Comparison of ENCODE assay signal across 8 cellular contexts in the genomic region with DNA sequence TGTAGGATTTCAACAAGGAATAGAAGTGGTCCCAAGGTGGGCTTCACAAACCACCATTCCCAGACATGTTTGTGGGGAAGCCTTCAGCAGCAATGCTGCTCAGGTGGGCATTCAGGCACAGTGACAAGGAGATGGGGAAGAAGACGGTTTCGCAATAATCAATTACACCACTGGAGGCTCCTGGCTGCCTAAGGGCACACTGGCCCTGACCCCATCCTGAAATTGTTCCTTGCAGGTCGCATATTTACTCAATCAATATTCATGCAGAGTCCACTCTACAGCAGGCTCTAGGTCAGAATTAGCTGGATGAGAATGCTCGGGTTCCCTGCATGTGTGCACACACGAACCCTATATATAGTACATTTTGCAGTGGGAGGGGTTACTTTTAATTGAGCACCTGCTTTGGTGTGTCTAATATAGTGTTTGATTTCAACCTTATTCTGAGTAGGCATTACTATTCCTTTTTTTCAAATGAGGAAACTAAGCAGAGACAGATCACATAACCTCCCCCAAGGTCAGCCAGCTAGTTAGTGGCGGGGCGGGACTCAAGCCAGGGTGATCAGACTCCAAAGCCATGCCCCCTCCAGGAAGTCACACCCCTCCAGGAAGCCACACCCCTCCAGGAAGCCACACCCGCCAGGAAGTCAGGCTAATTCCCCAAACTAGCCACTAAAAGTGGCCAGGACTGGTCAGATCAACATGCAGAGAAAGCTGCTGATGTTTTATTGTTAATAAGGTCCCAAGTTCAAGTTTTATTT.
DNase-seq lines count a peak whose midpoint lies in the region; ATAC-seq, FAIRE-seq and TF ChIP-seq lines count a peak whose summit lies in the region.

No MANE protein-coding gene starts in this region.

- H3K4me2 ChIP-seq in GM12878 (ENCODE audit: control insufficient read depth, insufficient read depth): no peak overlapping the region

- SMC1A ChIA-PET in GM12878 (lab: Charles Lee; ENCODE audit: uncharacterized antibody, unreplicated experiment): interaction anchor here (0.6 to 0.7 kb wide), 2 partner anchors 440 to 697 kb away, joined by 3 read pairs; no protein-coding TSS in a partner anchor

- no peak overlapping the region for H3K4me3 ChIP-seq in GM12878
- H3K4me3 ChIP-seq in liver (ENCODE audit: low read depth in 1 of 3, low read length in 3 of 3): peak overlapping the region in 1 of 3 donors; percentile 12
- no peak overlapping the region for H3K4me3 ChIP-seq in uterus

- H3K27me3 ChIP-seq in GM12878 (replicated peaks in 1 of 2; ENCODE audit: control insufficient read depth in 2 of 2, insufficient read depth in 2 of 2, low read length in 1 of 2): no peaks in the 10 kb centered on the region
- no peaks in the 10 kb centered on the region for H3K27me3 ChIP-seq in liver (ENCODE audit: control insufficient read depth in 4 of 4, insufficient read depth in 4 of 4, low read length in 3 of 4)
- no peaks in the 10 kb centered on the region for H3K27me3 ChIP-seq in uterus

- H3K9me3 ChIP-seq in GM12878 (replicated peaks; ENCODE audit: control insufficient read depth, insufficient read depth, low read length): no peaks in the 10 kb centered on the region
- no peaks in the 10 kb centered on the region for H3K9me3 ChIP-seq in liver (ENCODE audit: control insufficient read depth in 4 of 4, low read length in 3 of 4)
- H3K9me3 ChIP-seq in uterus: no peaks in the 10 kb centered on the region

- no peak for TF ChIP-seq EP300 in GM12878 (IDR thresholded peaks at IDR 0.05; ENCODE audit: borderline replicate concordance in 1 of 2, control insufficient read depth in 1 of 2, low read depth in 2 of 2, low read length in 2 of 2)

- H3K79me2 ChIP-seq in GM12878 (ENCODE audit: control insufficient read depth, insufficient read depth, low read length): no peaks in the 10 kb centered on the region

- H3K4me1 ChIP-seq in GM12878 (ENCODE audit: control insufficient read depth, insufficient read depth, low read length) (peaks cover 9% of the 10 kb centered on the region; the same call in 1 of the 2 replicates), liver (ENCODE audit: control insufficient read depth in 4 of 4, insufficient read depth in 4 of 4, low read length in 3 of 4) (peaks cover 14 to 47% (median 32%) of the 10 kb centered on the region in 4 donors), uterus (no peaks in the 10 kb centered on the region)

- in situ Hi-C loops in GM12878 (cut with MboI): no loop called here

- POLR2A ChIA-PET in GM12878 (lab: Charles Lee): no interaction called here

- intact Hi-C loops in GM12878 (cut with micrococcal nuclease; ENCODE audit: unreplicated experiment): no loop called here
- intact Hi-C loops in uterus (cut with DNase I; ENCODE audit: low total_unique reads): no loop called here

- CTCF ChIA-PET in GM12878 (lab: Yijun Ruan, JAX): interaction anchor here (1.0 to 1.2 kb wide), 2 partner anchors 13 to 229 kb away, joined by 3 to 5 read pairs; no protein-coding TSS in a partner anchor

- no TSS peak for BruUV-seq in GM12878 (replicated peaks; lab: Mats Ljungman, UMichigan)

- no peak for TF ChIP-seq CTCF in 22Rv1 (IDR thresholded peaks at IDR 0.05)
- no peak for TF ChIP-seq CTCF in GM12878 (IDR thresholded peaks at IDR 0.05 in 2 of 3, conservative IDR thresholded peaks at IDR 0.05 in 1 of 3; ENCODE audit: control insufficient read depth in 2 of 3, extremely low read depth in 1 of 3, insufficient read depth in 1 of 3, low read depth in 3 of 3, low read length in 3 of 3)
- no peak for TF ChIP-seq CTCF in liver (IDR thresholded peaks at IDR 0.05; ENCODE audit: low read depth, low read length, missing input control)
- TF ChIP-seq CTCF in uterus (IDR thresholded peaks at IDR 0.05): no peak

- H3K36me3 ChIP-seq in GM12878 (ENCODE audit: control insufficient read depth in 2 of 2, insufficient read depth in 2 of 2, low read length in 1 of 2) (no peaks in the 10 kb centered on the region), liver (ENCODE audit: control insufficient read depth in 4 of 4, insufficient read depth in 3 of 4, low read depth in 1 of 4, low read length in 3 of 4) (no peaks in the 10 kb centered on the region), uterus (no peaks in the 10 kb centered on the region)

- TF ChIP-seq POLR2A in GM12878 (IDR thresholded peaks at IDR 0.05; ENCODE audit: low read depth, low read length) (no peak), uterus (IDR thresholded peaks at IDR 0.05) (no peak)

- peak; percentile 93 for DNase-seq in OCI-M2 (lab: John Stamatoyannopoulos, UW; ENCODE audit: unreplicated experiment)
- DNase-seq in GM12878 (ENCODE audit: low read depth, low spot score): no peak
- peak; percentile 31 to 70 for DNase-seq in uterus
- no peak for DNase-seq in foreskin melanocyte
- no peak for DNase-seq in NCI-H1092 (lab: John Stamatoyannopoulos, UW)

- 55% methylated on average over 8 of the region's 8 CpGs for WGBS in GM12878 (ENCODE audit: insufficient coverage, insufficient replicate concordance, low lambda C conversion rate, missing lambda C conversion rate)
- 26% methylated on average over 8 of the region's 8 CpGs for WGBS in liver

- no peaks in the 10 kb centered on the region for H4K20me1 ChIP-seq in GM12878 (ENCODE audit: control insufficient read depth, insufficient read depth)

- RAD21 ChIA-PET in GM12878 (lab: Charles Lee; ENCODE audit: unreplicated experiment): no interaction called here

- H3K9ac ChIP-seq in GM12878 (ENCODE audit: control insufficient read depth, insufficient read depth, low read length) (no peak overlapping the region), liver (ENCODE audit: low read depth in 1 of 2, low read length in 2 of 2) (no peak overlapping the region)

- no peak for FAIRE-seq in GM12878 (lab: Jason Lieb, UNC)

- H3K27ac ChIP-seq in 22Rv1 (peak overlapping the region; percentile 12; the same call in 1 of the 2 replicates), GM12878 (ENCODE audit: control insufficient read depth, insufficient read depth) (no peak overlapping the region), liver (ENCODE audit: low read depth in 1 of 2, low read length in 2 of 2) (peak overlapping the region; percentile 79 to 89), uterus (peak overlapping the region in 1 of 2 donors; percentile 8)

- TF ChIP-seq RAD21 in GM12878 (IDR thresholded peaks at IDR 0.05; ENCODE audit: insufficient read depth, low read depth, low read length) (no peak), liver (IDR thresholded peaks at IDR 0.05) (peak in 1 of 2 donors; percentile 24)

- H2AFZ ChIP-seq in GM12878 (ENCODE audit: control insufficient read depth, low read depth, low read length): no peak overlapping the region

- peak; percentile 59 for ATAC-seq in GM18909 (IDR thresholded peaks at IDR 0.05; ENCODE audit: poor library complexity, unreplicated experiment)
- peak; percentile 98 for ATAC-seq in GM12878

TF ChIP-seq in GM12878, 131 proteins besides CTCF, POLR2A, EP300 and RAD21:
- TF ChIP-seq ZNF24 (IDR thresholded peaks at IDR 0.05): no peak

TF ChIP-seq in liver, 16 proteins besides CTCF, POLR2A, EP300 and RAD21 (continues in another document):
- TF ChIP-seq YY1 (IDR thresholded peaks at IDR 0.05) (peak; percentile 61), HNF4G (IDR thresholded peaks at IDR 0.05) (peak; percentile 52), JUND (IDR thresholded peaks at IDR 0.05) (peak in 1 of 2 donors; percentile 26), HNF4A (conservative IDR thresholded peaks at IDR 0.05) (peak; percentile 58 to 86), FOXA2 (IDR thresholded peaks at IDR 0.05) (peak; percentile 37), TAF1 (conservative IDR thresholded peaks at IDR 0.05) (peak; percentile 46), EGR1 (IDR thresholded peaks at IDR 0.05; ENCODE audit: low read depth in 2 of 2) (peak; percentile 6 to 73), RXRA (IDR thresholded peaks at IDR 0.05) (peak; percentile 71 to 91), NR2F2 (IDR thresholded peaks at IDR 0.05) (peak; percentile 65), GABPA (IDR thresholded peaks at IDR 0.05 in 1 of 2, conservative IDR thresholded peaks at IDR 0.05 in 1 of 2) (peak; percentile 35 to 84)
- TF ChIP-seq, protein P1, sequence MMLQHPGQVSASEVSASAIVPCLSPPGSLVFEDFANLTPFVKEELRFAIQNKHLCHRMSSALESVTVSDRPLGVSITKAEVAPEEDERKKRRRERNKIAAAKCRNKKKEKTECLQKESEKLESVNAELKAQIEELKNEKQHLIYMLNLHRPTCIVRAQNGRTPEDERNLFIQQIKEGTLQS (IDR thresholded peaks at IDR 0.05): peak; percentile 15
- TF ChIP-seq, protein P2, sequence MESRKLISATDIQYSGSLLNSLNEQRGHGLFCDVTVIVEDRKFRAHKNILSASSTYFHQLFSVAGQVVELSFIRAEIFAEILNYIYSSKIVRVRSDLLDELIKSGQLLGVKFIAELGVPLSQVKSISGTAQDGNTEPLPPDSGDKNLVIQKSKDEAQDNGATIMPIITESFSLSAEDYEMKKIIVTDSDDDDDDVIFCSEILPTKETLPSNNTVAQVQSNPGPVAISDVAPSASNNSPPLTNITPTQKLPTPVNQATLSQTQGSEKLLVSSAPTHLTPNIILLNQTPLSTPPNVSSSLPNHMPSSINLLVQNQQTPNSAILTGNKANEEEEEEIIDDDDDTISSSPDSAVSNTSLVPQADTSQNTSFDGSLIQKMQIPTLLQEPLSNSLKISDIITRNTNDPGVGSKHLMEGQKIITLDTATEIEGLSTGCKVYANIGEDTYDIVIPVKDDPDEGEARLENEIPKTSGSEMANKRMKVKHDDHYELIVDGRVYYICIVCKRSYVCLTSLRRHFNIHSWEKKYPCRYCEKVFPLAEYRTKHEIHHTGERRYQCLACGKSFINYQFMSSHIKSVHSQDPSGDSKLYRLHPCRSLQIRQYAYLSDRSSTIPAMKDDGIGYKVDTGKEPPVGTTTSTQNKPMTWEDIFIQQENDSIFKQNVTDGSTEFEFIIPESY (IDR thresholded peaks at IDR 0.05): peak; percentile 66
- TF ChIP-seq, protein P3, sequence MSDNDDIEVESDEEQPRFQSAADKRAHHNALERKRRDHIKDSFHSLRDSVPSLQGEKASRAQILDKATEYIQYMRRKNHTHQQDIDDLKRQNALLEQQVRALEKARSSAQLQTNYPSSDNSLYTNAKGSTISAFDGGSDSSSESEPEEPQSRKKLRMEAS (IDR thresholded peaks at IDR 0.05): peak; percentile 71

Comparison
In these comparisons a context has a peak if more than half of its experiments do, and no peak if none do; other contexts are left out.
1. DNase-seq: peak in OCI-M2 (single experiment) and uterus (2 of 2); none in GM12878 (single experiment), foreskin melanocyte (single experiment) and NCI-H1092 (single experiment).